ENCODE assay signal across 11 cellular contexts in the genomic region with DNA sequence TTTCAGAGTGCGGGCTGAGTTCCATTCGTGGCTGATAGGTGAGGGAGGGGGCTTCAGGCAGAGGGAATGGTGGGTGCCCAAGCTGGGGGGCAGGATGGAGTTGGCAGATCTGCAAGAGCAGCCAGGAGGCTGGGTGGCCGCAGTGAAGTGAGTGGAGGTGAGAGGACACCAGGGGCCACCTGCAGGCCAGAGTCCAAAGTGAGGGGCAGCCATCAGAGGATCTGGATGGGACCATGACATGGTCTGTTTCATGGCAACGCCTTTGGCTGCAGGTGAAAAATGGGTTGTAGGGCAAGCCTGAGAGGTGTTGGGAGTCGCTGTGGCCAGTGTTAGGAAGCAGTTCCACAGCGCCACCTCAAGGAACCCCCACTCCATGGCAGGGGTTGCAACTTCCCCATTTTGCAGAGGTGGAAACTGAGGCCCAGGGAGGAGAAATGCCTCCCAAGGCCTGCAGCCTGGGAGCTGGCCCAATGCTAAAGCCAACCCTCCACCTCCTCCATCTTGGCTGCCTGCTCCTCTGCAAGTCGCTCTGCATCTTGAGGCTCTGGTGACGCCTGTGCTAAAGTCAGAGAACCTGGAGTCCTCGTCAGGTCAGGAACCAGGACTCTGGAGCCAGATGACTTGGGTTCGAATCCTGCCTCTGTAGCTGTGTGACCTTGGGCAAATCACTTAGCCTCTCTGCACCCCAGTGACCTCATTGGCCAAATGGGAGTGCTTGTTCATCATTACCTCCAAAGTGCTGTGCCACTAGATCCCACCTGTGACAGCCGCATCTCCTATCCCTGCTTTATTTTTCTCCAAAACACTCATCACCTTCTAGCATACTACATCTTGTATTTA.
DNase-seq lines count a peak whose midpoint lies in the region; ATAC-seq, FAIRE-seq and TF ChIP-seq lines count a peak whose summit lies in the region.
"Had no signal": no experiment of that assay in that cellular context is flagged by ENCODE, and none has a peak within 500 bp of the region (broad histone marks: within the 10 kb centered on the region; RNA-seq: fewer than 3 reads in every experiment).

No MANE protein-coding gene starts in this region.

- peak overlapping the region; percentile 22 for H3K27ac Mint-ChIP-seq in activated naive CD8-positive, alpha-beta T cell treated with anti-CD3 and anti-CD28 coated beads, Interleukin-2, amount 50 U/mL, for 24 hours
- H3K27ac Mint-ChIP-seq: activated B cell treated with CpG ODN at 0.5 μM for 24 hours had no signal

- intact Hi-C loops in HepG2 (cut with micrococcal nuclease; ENCODE audit: unreplicated experiment) = no loop called here

- TF ChIP-seq EP300 in HepG2 (IDR thresholded peaks at IDR 0.05; ENCODE audit: low read depth in 2 of 2, low read length in 2 of 2) (peak in 1 of 2 experiments; percentile 14; a peak in 1 of 4 replicates), HepG2 (CRISPR knock-in tag; IDR thresholded peaks at IDR 0.05; ENCODE audit: borderline replicate concordance) (peak; percentile 12; the same call in 1 of the 2 replicates)

- peak; percentile 55 for TF ChIP-seq CTCF in DOHH2 (IDR thresholded peaks at IDR 0.05; ENCODE audit: low read depth, low read length, poor library complexity, severe bottlenecking)
- peak; percentile 82 for TF ChIP-seq CTCF in HepG2 (CRISPR knock-in tag; IDR thresholded peaks at IDR 0.05)
- no peak for TF ChIP-seq CTCF in hepatocyte (IDR thresholded peaks at IDR 0.05; ENCODE audit: poor library complexity)

- 50% methylated on average over 11 of the region's 11 CpGs for WGBS in HepG2 (ENCODE audit: low lambda C conversion rate)
- WGBS in hepatocyte (ENCODE audit: low lambda C conversion rate, missing lambda C conversion rate) = 94% methylated on average over 11 of the region's 11 CpGs

- peaks cover 10% of the 10 kb centered on the region; the same call in 1 of the 2 replicates for H3K4me1 ChIP-seq in DOHH2 (ENCODE audit: control insufficient read depth, low read length)
- H3K4me1 ChIP-seq in HepG2 (ENCODE audit: insufficient read depth, low read length) = peaks cover 81% of the 10 kb centered on the region
- peaks cover 3% of the 10 kb centered on the region for H3K4me1 ChIP-seq in hepatocyte (ENCODE audit: insufficient read depth)

- H3K9ac ChIP-seq in HepG2 (ENCODE audit: insufficient read depth, low read depth, low read length) = no peak overlapping the region

- H3K9me2 ChIP-seq in DOHH2 (replicated peaks; ENCODE audit: control insufficient read depth, low read length) (no peaks in the 10 kb centered on the region), hepatocyte (replicated peaks; ENCODE audit: insufficient read depth) (no peaks in the 10 kb centered on the region)

- H3K27ac ChIP-seq in DOHH2 (ENCODE audit: low read depth, low read length) = no peak overlapping the region
- no peak overlapping the region for H3K27ac ChIP-seq in HepG2 (ENCODE audit: extremely low read length, insufficient read depth, low read length)
- no peak overlapping the region for H3K27ac ChIP-seq in hepatocyte

- peaks cover 18% of the 10 kb centered on the region for H3K27me3 Mint-ChIP-seq in activated naive CD8-positive, alpha-beta T cell treated with anti-CD3 and anti-CD28 coated beads, Interleukin-2, amount 50 U/mL, for 24 hours

- no peaks in the 10 kb centered on the region for H3F3A ChIP-seq in DOHH2 (ENCODE audit: control insufficient read depth, insufficient read depth)

- CTCF ChIA-PET in HepG2 (lab: Yijun Ruan, JAX; ENCODE audit: low intra/inter-chr PET ratio, low total read pairs) = interaction anchor here (0.9 to 1.6 kb wide), 4 partner anchors 63 to 154 kb away, joined by 3 to 6 read pairs (median 4); a partner anchor contains a TSS

- H3K4me2 ChIP-seq in DOHH2 (ENCODE audit: low read length) (no peak overlapping the region), HepG2 (ENCODE audit: low read depth, low read length) (peak overlapping the region; percentile 23; the same call in 1 of the 2 replicates), hepatocyte (no peak overlapping the region)

- no peak for ATAC-seq in activated naive CD8-positive, alpha-beta T cell treated with anti-CD3 and anti-CD28 coated beads, Interleukin-2, amount 50 U/mL, for 24 hours
- peak; percentile 75 for ATAC-seq in HepG2

- H3K79me2 ChIP-seq in DOHH2 (ENCODE audit: control insufficient read depth, low read length) (no peaks in the 10 kb centered on the region), HepG2 (ENCODE audit: insufficient read depth, low read length) (no peaks in the 10 kb centered on the region), hepatocyte (no peaks in the 10 kb centered on the region)

- no peak overlapping the region for H3K4me3 ChIP-seq in DOHH2 (ENCODE audit: low read length)
- no peak overlapping the region; a peak in 1 of 6 replicates for H3K4me3 ChIP-seq in HepG2 (replicated peaks in 1 of 3; ENCODE audit: insufficient read depth in 1 of 3, low read depth in 2 of 3, low read length in 3 of 3)
- H3K4me3 ChIP-seq in hepatocyte = no peak overlapping the region
- H3K4me3 ChIP-seq: lung had no signal

- H3K36me3 Mint-ChIP-seq in activated naive CD8-positive, alpha-beta T cell treated with anti-CD3 and anti-CD28 coated beads, Interleukin-2, amount 50 U/mL, for 24 hours (ENCODE audit: low read depth) = no peaks in the 10 kb centered on the region

- H3K9me3 Mint-ChIP-seq in activated naive CD8-positive, alpha-beta T cell treated with anti-CD3 and anti-CD28 coated beads, Interleukin-2, amount 50 U/mL, for 24 hours = no peaks in the 10 kb centered on the region
- H3K9me3 Mint-ChIP-seq: activated B cell treated with CpG ODN at 0.5 μM for 24 hours had no signal

- H3K4me1 Mint-ChIP-seq in activated naive CD8-positive, alpha-beta T cell treated with anti-CD3 and anti-CD28 coated beads, Interleukin-2, amount 50 U/mL, for 24 hours = peaks cover 50% of the 10 kb centered on the region

- POLR2A ChIA-PET in HepG2 (lab: Yijun Ruan, JAX) = no interaction called here

- H3K27me3 ChIP-seq in DOHH2 (ENCODE audit: control insufficient read depth, low read length) (peaks cover 49% of the 10 kb centered on the region), HepG2 (ENCODE audit: control insufficient read depth in 1 of 2, insufficient read depth in 2 of 2, low read length in 2 of 2) (peaks cover 3 to 42% of the 10 kb centered on the region in 2 experiments; a peak in 3 of 5 replicates), hepatocyte (no peaks in the 10 kb centered on the region)

- no peak for DNase-seq in HTR-8/SVneo (ENCODE audit: insufficient read length, low spot score)
- no peak for DNase-seq in activated naive CD8-positive, alpha-beta T cell treated with anti-CD3 and anti-CD28 coated beads, Interleukin-2, amount 50 U/mL, for 24 hours
- DNase-seq in HepG2 (ENCODE audit: low spot score) = peak; percentile 62
- no peak for DNase-seq in A172 (ENCODE audit: low spot score)
- no peak for DNase-seq in hypothalamus (lab: John Stamatoyannopoulos, UW)
- no peak for DNase-seq in hepatocyte (ENCODE audit: low spot score)
- DNase-seq: activated B cell treated with CpG ODN at 0.5 μM for 24 hours, NCI-H82 had no signal

- H2AFZ ChIP-seq in HepG2 (ENCODE audit: low read length) = no peak overlapping the region
- H2AFZ ChIP-seq in hepatocyte = no peak overlapping the region

- H4K20me1 ChIP-seq in DOHH2 (ENCODE audit: control insufficient read depth, insufficient read depth, low read depth, low read length) = no peaks in the 10 kb centered on the region
- no peaks in the 10 kb centered on the region for H4K20me1 ChIP-seq in HepG2 (ENCODE audit: insufficient read depth, low read length)
- H4K20me1 ChIP-seq in hepatocyte (ENCODE audit: insufficient read depth, poor library complexity, severe bottlenecking) = no peaks in the 10 kb centered on the region

- peak; percentile 82; the same call in 1 of the 2 replicates for TF ChIP-seq RAD21 in HepG2 (CRISPR knock-in tag; IDR thresholded peaks at IDR 0.05)

- FAIRE-seq in HTR-8/SVneo (lab: Jason Lieb, UNC) (peak; percentile 51), HepG2 (lab: Jason Lieb, UNC) (peak; percentile 43)
- FAIRE-seq: G401.6 had no signal

- in situ Hi-C loops in HepG2 (cut with HindIII; ENCODE audit: extremely low pct_ligation_motif_present, low pct_unique_long_range_greater_than_20kb) = loop anchor here (5.0 kb wide), 1 partner anchor 157 kb away; no protein-coding TSS in a partner anchor

- H3K36me3 ChIP-seq in DOHH2 (ENCODE audit: control insufficient read depth, low read length) = no peaks in the 10 kb centered on the region
- no peaks in the 10 kb centered on the region for H3K36me3 ChIP-seq in HepG2 (replicated peaks in 1 of 2; ENCODE audit: control insufficient read depth in 1 of 2, insufficient read depth in 2 of 2, low read length in 2 of 2)
- no peaks in the 10 kb centered on the region for H3K36me3 ChIP-seq in hepatocyte (replicated peaks; ENCODE audit: insufficient read depth, low read depth)

- no peaks in the 10 kb centered on the region for H3K9me3 ChIP-seq in DOHH2 (ENCODE audit: control insufficient read depth, insufficient read depth, low read length)
- H3K9me3 ChIP-seq in HepG2 (ENCODE audit: low read length) = no peaks in the 10 kb centered on the region
- no peaks in the 10 kb centered on the region for H3K9me3 ChIP-seq in hepatocyte (ENCODE audit: low read depth)

- H3K4me3 Mint-ChIP-seq in activated naive CD8-positive, alpha-beta T cell treated with anti-CD3 and anti-CD28 coated beads, Interleukin-2, amount 50 U/mL, for 24 hours = no peak overlapping the region
- H3K4me3 Mint-ChIP-seq: activated B cell treated with CpG ODN at 0.5 μM for 24 hours had no signal

- no TSS peak for BruUV-seq in HepG2 (replicated peaks; lab: Mats Ljungman, UMichigan)

- no peak for TF ChIP-seq POLR2A in HepG2 (IDR thresholded peaks at IDR 0.05; ENCODE audit: insufficient read depth in 1 of 2, low read depth in 2 of 2, low read length in 2 of 2)

TF ChIP-seq in HepG2, 621 proteins besides CTCF, POLR2A, EP300 and RAD21 (continues in another document):
- TF ChIP-seq, protein P1, sequence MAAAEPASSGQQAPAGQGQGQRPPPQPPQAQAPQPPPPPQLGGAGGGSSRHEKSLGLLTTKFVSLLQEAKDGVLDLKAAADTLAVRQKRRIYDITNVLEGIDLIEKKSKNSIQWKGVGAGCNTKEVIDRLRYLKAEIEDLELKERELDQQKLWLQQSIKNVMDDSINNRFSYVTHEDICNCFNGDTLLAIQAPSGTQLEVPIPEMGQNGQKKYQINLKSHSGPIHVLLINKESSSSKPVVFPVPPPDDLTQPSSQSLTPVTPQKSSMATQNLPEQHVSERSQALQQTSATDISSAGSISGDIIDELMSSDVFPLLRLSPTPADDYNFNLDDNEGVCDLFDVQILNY (CRISPR knock-in tag; conservative IDR thresholded peaks at IDR 0.05) = no peak
- TF ChIP-seq SP2 (CRISPR knock-in tag; IDR thresholded peaks at IDR 0.05) (peak; percentile 51; the same call in 1 of the 2 replicates), RCOR2 (CRISPR knock-in tag; IDR thresholded peaks at IDR 0.05) (peak; percentile 87; the same call in 1 of the 2 replicates), FOXK1 (CRISPR knock-in tag; IDR thresholded peaks at IDR 0.05; ENCODE audit: borderline replicate concordance, low read depth) (0 out of 2 replicates have a peak, but pooled peaks have one; percentile 15)
